Comparison of ENCODE assay signal across 12 cellular contexts in genomic region chr2:63870679-63871078, GRCh38.
"Had no signal": no experiment of that assay in that cellular context is flagged by ENCODE, and none has a peak within 500 bp of the region (broad histone marks: within the 10 kb centered on the region; RNA-seq: fewer than 3 reads in every experiment).

No MANE protein-coding gene starts in this region.

- H3K9me3 ChIP-seq: left lung, pancreas, uterus had no signal

- H3K36me3 ChIP-seq: uterus had no signal

- H3K27ac ChIP-seq: foreskin keratinocyte, pancreas, uterus had no signal

- ATAC-seq: foreskin keratinocyte; naive thymus-derived CD8-positive, alpha-beta T cell; stimulated activated naive B cell treated with anti-CD40 and anti-IgM and Interleukin-4, amounts not matched to agents 10 μg/mL and 1 μg/mL and 100 μg/mL, for 72 hours had no signal

- DNase-seq: activated CD4-positive, alpha-beta memory T cell treated with anti-CD3 and anti-CD28 coated beads for 36 hours; activated CD4-positive, alpha-beta T cell treated with anti-CD3 and anti-CD28 coated beads for 4 hours; activated naive CD8-positive, alpha-beta T cell treated with anti-CD3 and anti-CD28 coated beads for 36 hours; activated T-cell treated with anti-CD3 and anti-CD28 coated beads for 4 hours; foreskin keratinocyte; kidney; left lung; naive thymus-derived CD8-positive, alpha-beta T cell; pancreas; stimulated activated naive B cell treated with anti-CD40 and anti-IgM and Interleukin-4, amounts not matched to agents 10 μg/mL and 1 μg/mL and 100 μg/mL, for 72 hours; uterus had no signal

- H3K4me3 ChIP-seq: left lung, pancreas, tibial nerve, uterus had no signal

- H3K27me3 ChIP-seq: foreskin keratinocyte, left lung, pancreas, tibial nerve, uterus had no signal
